In genomic region chr2:36915627-36916026, GRCh38 we compare ENCODE assay signal across 1 cellular context.
TF ChIP-seq lines count a peak whose summit lies in the region.

No MANE protein-coding gene starts in this region.

TF ChIP-seq in WTC11, 78 proteins besides CTCF, POLR2A, EP300 and RAD21 (continued from another document):
- TF ChIP-seq, protein P1, sequence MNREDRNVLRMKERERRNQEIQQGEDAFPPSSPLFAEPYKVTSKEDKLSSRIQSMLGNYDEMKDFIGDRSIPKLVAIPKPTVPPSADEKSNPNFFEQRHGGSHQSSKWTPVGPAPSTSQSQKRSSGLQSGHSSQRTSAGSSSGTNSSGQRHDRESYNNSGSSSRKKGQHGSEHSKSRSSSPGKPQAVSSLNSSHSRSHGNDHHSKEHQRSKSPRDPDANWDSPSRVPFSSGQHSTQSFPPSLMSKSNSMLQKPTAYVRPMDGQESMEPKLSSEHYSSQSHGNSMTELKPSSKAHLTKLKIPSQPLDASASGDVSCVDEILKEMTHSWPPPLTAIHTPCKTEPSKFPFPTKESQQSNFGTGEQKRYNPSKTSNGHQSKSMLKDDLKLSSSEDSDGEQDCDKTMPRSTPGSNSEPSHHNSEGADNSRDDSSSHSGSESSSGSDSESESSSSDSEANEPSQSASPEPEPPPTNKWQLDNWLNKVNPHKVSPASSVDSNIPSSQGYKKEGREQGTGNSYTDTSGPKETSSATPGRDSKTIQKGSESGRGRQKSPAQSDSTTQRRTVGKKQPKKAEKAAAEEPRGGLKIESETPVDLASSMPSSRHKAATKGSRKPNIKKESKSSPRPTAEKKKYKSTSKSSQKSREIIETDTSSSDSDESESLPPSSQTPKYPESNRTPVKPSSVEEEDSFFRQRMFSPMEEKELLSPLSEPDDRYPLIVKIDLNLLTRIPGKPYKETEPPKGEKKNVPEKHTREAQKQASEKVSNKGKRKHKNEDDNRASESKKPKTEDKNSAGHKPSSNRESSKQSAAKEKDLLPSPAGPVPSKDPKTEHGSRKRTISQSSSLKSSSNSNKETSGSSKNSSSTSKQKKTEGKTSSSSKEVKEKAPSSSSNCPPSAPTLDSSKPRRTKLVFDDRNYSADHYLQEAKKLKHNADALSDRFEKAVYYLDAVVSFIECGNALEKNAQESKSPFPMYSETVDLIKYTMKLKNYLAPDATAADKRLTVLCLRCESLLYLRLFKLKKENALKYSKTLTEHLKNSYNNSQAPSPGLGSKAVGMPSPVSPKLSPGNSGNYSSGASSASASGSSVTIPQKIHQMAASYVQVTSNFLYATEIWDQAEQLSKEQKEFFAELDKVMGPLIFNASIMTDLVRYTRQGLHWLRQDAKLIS (CRISPR knock-in tag; IDR thresholded peaks at IDR 0.05; ENCODE audit: borderline replicate concordance) = no peak
